In genomic region chr13:42997381-42997780, GRCh38 we compare ENCODE assay signal across 12 cellular contexts. TPM values are rescaled to one million over a fixed set of nuclear protein-coding genes. Genes with fewer than 3 reads are reported as not detected.
DNase-seq lines count a peak whose midpoint lies in the region; ATAC-seq, FAIRE-seq and TF ChIP-seq lines count a peak whose summit lies in the region.
"Had no signal": no experiment of that assay in that cellular context is flagged by ENCODE, and none has a peak within 500 bp of the region (broad histone marks: within the 10 kb centered on the region; RNA-seq: fewer than 3 reads in every experiment).

No MANE protein-coding gene starts in this region.

- no peak overlapping the region for H2AK9ac ChIP-seq in IMR-90 (replicated peaks; ENCODE audit: low read depth, low read length, poor library complexity)

- peak overlapping the region; percentile 97 for H2BK5ac ChIP-seq in IMR-90 (ENCODE audit: low read depth, low read length, poor library complexity, severe bottlenecking)

- TF ChIP-seq CTCF in IMR-90 (conservative IDR thresholded peaks at IDR 0.05; ENCODE audit: low read depth, low read length), result no peak
- no peak for TF ChIP-seq CTCF in fibroblast of lung (conservative IDR thresholded peaks at IDR 0.05 in 1 of 2, IDR thresholded peaks at IDR 0.05 in 1 of 2; ENCODE audit: low read depth in 1 of 2, low read length in 2 of 2)
- TF ChIP-seq CTCF in transverse colon (IDR thresholded peaks at IDR 0.05), result no peak
- TF ChIP-seq CTCF in sigmoid colon (IDR thresholded peaks at IDR 0.05), result no peak

- no TSS peak for BruUV-seq in IMR-90 (replicated peaks; lab: Mats Ljungman, UMichigan)

- peak overlapping the region; percentile 84 for H3K14ac ChIP-seq in IMR-90 (replicated peaks; ENCODE audit: low read depth, low read length)

- H3K79me2 ChIP-seq in fibroblast of lung (ENCODE audit: control insufficient read depth, insufficient read depth, low read length), result no peaks in the 10 kb centered on the region

- peak overlapping the region; percentile 78; the same call in 1 of the 2 replicates for H2AK5ac ChIP-seq in IMR-90 (ENCODE audit: low read depth, low read length)

- H4K20me1 ChIP-seq in IMR-90 (ENCODE audit: insufficient read depth, low read length) (no peaks in the 10 kb centered on the region), fibroblast of lung (ENCODE audit: control insufficient read depth, extremely low read depth, insufficient read depth, low read length) (no peaks in the 10 kb centered on the region)

- H3K27ac ChIP-seq in IMR-90 (ENCODE audit: insufficient read depth, low read length), result peak overlapping the region; percentile 39
- peak overlapping the region; percentile 23 for H3K27ac ChIP-seq in fibroblast of lung (ENCODE audit: insufficient read depth, low read length)
- no peak overlapping the region for H3K27ac ChIP-seq in transverse colon
- H3K27ac ChIP-seq in sigmoid colon, result no peak overlapping the region

- no peaks in the 10 kb centered on the region for H3K27me3 ChIP-seq in IMR-90 (ENCODE audit: control insufficient read depth, insufficient read depth, low read length)
- no peaks in the 10 kb centered on the region for H3K27me3 ChIP-seq in fibroblast of lung (ENCODE audit: control insufficient read depth, insufficient read depth, low read length)
- H3K27me3 ChIP-seq in transverse colon, result no peaks in the 10 kb centered on the region
- no peaks in the 10 kb centered on the region for H3K27me3 ChIP-seq in sigmoid colon

- WGBS in IMR-90 (ENCODE audit: extremely low coverage in 2 of 2, insufficient read length in 1 of 2), 2 experiments, result no CpG with 5 or more reads among the region's 2 CpGs
- WGBS in transverse colon (ENCODE audit: low coverage in 1 of 2), 2 donors, result 81 to 94% methylated on average over 2 of the region's 2 CpGs
- 78 to 93% methylated on average over 2 of the region's 2 CpGs for WGBS in sigmoid colon, 2 donors

- peak overlapping the region; percentile 95 for H2BK20ac ChIP-seq in IMR-90 (ENCODE audit: low read depth, low read length)

- peak; percentile 80 for DNase-seq in EH (ENCODE audit: low read depth)
- no peak for DNase-seq in GM19239 (ENCODE audit: insufficient read length, low spot score)
- peak; percentile 40 for DNase-seq in IMR-90
- peak in 1 of 2 donors; percentile 18 for DNase-seq in fibroblast of lung (ENCODE audit: low read depth in 2 of 2)
- no peak for DNase-seq in transverse colon
- DNase-seq in sigmoid colon, result no peak
- DNase-seq in NCI-H2171 treated with DMSO at 0.1 percent for 48 hours (lab: John Stamatoyannopoulos, UW), result no peak
- DNase-seq: CD8-positive, alpha-beta T cell; NCI-H1694 treated with DMSO at 0.1 percent for 48 hours; nucleus accumbens; SHP77 had no signal

- H3K4me2 ChIP-seq in IMR-90 (ENCODE audit: low read depth, low read length) (peak overlapping the region; percentile 53; the same call in 1 of the 2 replicates), fibroblast of lung (ENCODE audit: extremely low read depth, insufficient read depth, low read length) (peak overlapping the region; percentile 45)

- no peak overlapping the region for H3K4me3 ChIP-seq in IMR-90 (ENCODE audit: insufficient read depth, low read depth, low read length)
- no peak overlapping the region for H3K4me3 ChIP-seq in fibroblast of lung (replicated peaks in 1 of 4; ENCODE audit: control extremely low read depth in 1 of 4, insufficient read depth in 1 of 4, low read depth in 3 of 4, low read length in 4 of 4)
- no peak overlapping the region for H3K4me3 ChIP-seq in transverse colon
- no peak overlapping the region for H3K4me3 ChIP-seq in sigmoid colon

- H2BK15ac ChIP-seq in IMR-90 (ENCODE audit: low read depth, low read length), result peak overlapping the region; percentile 98; the same call in 2 of the 3 replicates

- peak overlapping the region; percentile 96 for H4K91ac ChIP-seq in IMR-90 (ENCODE audit: insufficient read depth, low read depth, low read length)

- TF ChIP-seq EP300 in transverse colon (IDR thresholded peaks at IDR 0.05; ENCODE audit: low read depth), result no peak
- no peak for TF ChIP-seq EP300 in sigmoid colon (IDR thresholded peaks at IDR 0.05)

- intact Hi-C loops in IMR-90 (cut with micrococcal nuclease) (no loop called here), transverse colon (cut with DNase I; ENCODE audit: low total_unique reads) (no loop called here), sigmoid colon (cut with DNase I) (no loop called here)

- H3K18ac ChIP-seq in IMR-90 (ENCODE audit: low read depth, low read length), result peak overlapping the region; percentile 69; the same call in 1 of the 2 replicates

- H2AFZ ChIP-seq in IMR-90 (replicated peaks; ENCODE audit: low read length, poor library complexity) (no peak overlapping the region), fibroblast of lung (ENCODE audit: low read length) (peak overlapping the region; percentile 21)

- CTCF ChIA-PET in IMR-90 (lab: Yijun Ruan, JAX), result interaction anchor here (0.6 kb wide), 1 partner anchor 25 kb away, joined by 4 read pairs; no protein-coding TSS in a partner anchor

- ATAC-seq in IMR-90 (ENCODE audit: low read depth), result peak; percentile 60
- no peak for ATAC-seq in GM19452 (IDR thresholded peaks at IDR 0.05; ENCODE audit: unreplicated experiment)
- ATAC-seq: CD8-positive, alpha-beta T cell had no signal

- in situ Hi-C loops in IMR-90 (cut with MboI; ENCODE audit: low sequenced_read_pairs) (no loop called here), transverse colon (cut with MboI; ENCODE audit: low pct_ligation_motif_present in 1 of 4, low pct_unique_long_range_greater_than_20kb in 1 of 4, low sequenced_read_pairs in 3 of 4) (no loop called here)

- peak; percentile 87 for FAIRE-seq in GM19239 (lab: Jason Lieb, UNC)

- H2BK120ac ChIP-seq in IMR-90 (ENCODE audit: low read depth, low read length), result peak overlapping the region; percentile 89

- TF ChIP-seq POLR2A in IMR-90 (IDR thresholded peaks at IDR 0.05; ENCODE audit: low read depth, low read length), result no peak
- no peak for TF ChIP-seq POLR2A in transverse colon (IDR thresholded peaks at IDR 0.05)
- TF ChIP-seq POLR2A in sigmoid colon (IDR thresholded peaks at IDR 0.05), result no peak

- peak overlapping the region; percentile 89; the same call in 1 of the 2 replicates for H3K23ac ChIP-seq in IMR-90 (ENCODE audit: low read depth, low read length)

- H4K5ac ChIP-seq in IMR-90 (ENCODE audit: low read depth, low read length), result peak overlapping the region; percentile 28; the same call in 1 of the 2 replicates

- H3K79me1 ChIP-seq in IMR-90 (ENCODE audit: low read depth in 1 of 2, low read length in 2 of 2), result no peaks in the 10 kb centered on the region

- H3K36me3 ChIP-seq in IMR-90 (ENCODE audit: control insufficient read depth, insufficient read depth, low read length) (no peaks in the 10 kb centered on the region), fibroblast of lung (ENCODE audit: control insufficient read depth, insufficient read depth, low read length) (no peaks in the 10 kb centered on the region), transverse colon (no peaks in the 10 kb centered on the region), sigmoid colon (no peaks in the 10 kb centered on the region)

- H3K9ac ChIP-seq in IMR-90 (ENCODE audit: low read depth, low read length), result no peak overlapping the region; the same call in 1 of the 2 replicates
- H3K9ac ChIP-seq in fibroblast of lung (ENCODE audit: insufficient read depth, low read length), result no peak overlapping the region

- POLR2A ChIA-PET in IMR-90 (lab: Charles Lee; ENCODE audit: unreplicated experiment), result interaction anchor here (0.6 kb wide), 1 partner anchor 52 kb away, joined by 3 read pairs; no protein-coding TSS in a partner anchor

- TF ChIP-seq RAD21 in IMR-90 (IDR thresholded peaks at IDR 0.05; ENCODE audit: low read length), result no peak

- peak overlapping the region; percentile 65 to 94 for H4K8ac ChIP-seq in IMR-90 (ENCODE audit: low read depth in 2 of 2, low read length in 2 of 2)

- dilution Hi-C loops in IMR-90 (cut with HindIII; ENCODE audit: low sequenced_read_pairs, unreplicated experiment), result no loop called here

- H3K4me1 ChIP-seq in IMR-90 (ENCODE audit: control insufficient read depth, insufficient read depth, low read length) (peaks cover 2% of the 10 kb centered on the region), fibroblast of lung (ENCODE audit: control insufficient read depth, extremely low read depth, insufficient read depth, low read length) (peaks cover 6% of the 10 kb centered on the region), transverse colon (peaks cover 0 to 7% (median 6%) of the 10 kb centered on the region in 4 donors), sigmoid colon (peaks cover 0 to 3% (median 0%) of the 10 kb centered on the region in 4 donors)

- H3K9me1 ChIP-seq in IMR-90 (ENCODE audit: insufficient read depth, low read length), result 0 out of 2 replicates have a peak, but pooled peaks cover 9% of the 10 kb centered on the region

- peak overlapping the region; percentile 80 for H3K4ac ChIP-seq in IMR-90 (ENCODE audit: low read depth, low read length)

- H3K56ac ChIP-seq in IMR-90 (ENCODE audit: extremely low read depth, insufficient read depth, low read length), result peak overlapping the region; percentile 65

- H3K9me3 ChIP-seq in IMR-90 (ENCODE audit: control insufficient read depth, insufficient read depth, low read length) (no peaks in the 10 kb centered on the region), fibroblast of lung (ENCODE audit: control insufficient read depth, insufficient read depth, low read depth, low read length) (no peaks in the 10 kb centered on the region), transverse colon (no peaks in the 10 kb centered on the region), sigmoid colon (no peaks in the 10 kb centered on the region)

RNA-seq across cellular contexts. Expression of gene EPSTI1, which starts 5.3 kb away (rescaled TPM):
- total RNA-seq in IMR-90 (2012; rRNA removed) (0.90 and 1.1 TPM in 2 replicates), fibroblast of lung (5.6 and 8.2 TPM in 2 replicates), transverse colon (100 to 1,000 TPM in 1 of 4 donors, 10 to 100 TPM in 3; 13.1 to 145 (median 18.7) TPM), sigmoid colon (1 to 10 TPM; 3.0 to 7.8 (median 4.3) TPM)
- polyA plus RNA-seq in IMR-90 (2012; rRNA removed) (1.0 and 1.6 TPM in 2 replicates), fibroblast of lung (4.8 and 10.9 TPM in 2 replicates), sigmoid colon (10 to 100 TPM in 2 of 3 donors, 1 to 10 TPM in 1; 6.6 to 27.8 (median 15.0) TPM)
- polyA plus RNA-seq in IMR-90 (2012; cell fraction: cytosol; rRNA removed), result 0.41 and 0.70 TPM in 2 replicates
- polyA plus RNA-seq in IMR-90 (2012; cell fraction: nucleus; rRNA removed; ENCODE audit: low replicate concordance), result 0.45 and 3.4 TPM in 2 replicates
- 3.8 and 8.6 TPM in 2 replicates for polyA plus RNA-seq in fibroblast of lung (2012)
- polyA minus RNA-seq in fibroblast of lung (ENCODE audit: low replicate concordance), result 0.31 and 0.33 TPM in 2 replicates

RNA-seq across cellular contexts. Expression of gene DNAJC15, which starts 26.0 kb away (rescaled TPM):
- total RNA-seq in IMR-90 (2012; rRNA removed), result 7.0 and 12.5 TPM in 2 replicates
- 22.0 and 28.9 TPM in 2 replicates for polyA plus RNA-seq in IMR-90 (2012; rRNA removed)
- 4.2 and 6.8 TPM in 2 replicates for polyA plus RNA-seq in IMR-90 (2012; cell fraction: cytosol; rRNA removed)
- 3.5 and 6.9 TPM in 2 replicates for polyA plus RNA-seq in IMR-90 (2012; cell fraction: nucleus; rRNA removed; ENCODE audit: low replicate concordance)
- total RNA-seq in fibroblast of lung, result 6.2 and 18.5 TPM in 2 replicates
- polyA plus RNA-seq in fibroblast of lung, result 33.6 and 34.6 TPM in 2 replicates
- 27.0 and 30.3 TPM in 2 replicates for polyA plus RNA-seq in fibroblast of lung (2012)
- 15.3 and 21.2 TPM in 2 replicates for polyA minus RNA-seq in fibroblast of lung (ENCODE audit: low replicate concordance)
- 10 to 100 TPM; 10.5 to 18.3 (median 11.4) TPM for total RNA-seq in transverse colon
- 10 to 100 TPM; 13.6 to 16.3 (median 14.7) TPM for total RNA-seq in sigmoid colon
- 10 to 100 TPM; 14.4 to 38.8 (median 19.2) TPM for polyA plus RNA-seq in sigmoid colon

Comparison
In these comparisons a context has a peak if more than half of its experiments do, and no peak if none do; other contexts are left out.
1. DNase-seq: peak in EH (single experiment) and IMR-90 (single experiment); none in GM19239 (single experiment), transverse colon (single experiment), sigmoid colon (single experiment) and NCI-H2171 treated with DMSO at 0.1 percent for 48 hours (single experiment).
2. H3K27ac ChIP-seq: peak in IMR-90 (single experiment) and fibroblast of lung (single experiment); none in transverse colon (0 of 4) and sigmoid colon (0 of 4).